In genomic region chr6:28266563-28266961, GRCh38 we compare ENCODE assay signal across 6 cellular contexts. TPM values are rescaled to one million over a fixed set of nuclear protein-coding genes. Genes with fewer than 3 reads are reported as not detected.
A peak's percentile ranks its signal among the peaks of the same experiment; 100 is the strongest.
DNase-seq lines count a peak whose midpoint lies in the region; ATAC-seq, FAIRE-seq and TF ChIP-seq lines count a peak whose summit lies in the region.

No MANE protein-coding gene starts in this region.

- no peak overlapping the region for H2BK15ac ChIP-seq in neuronal stem cell (ENCODE audit: low read length)

- H2AK5ac ChIP-seq in neuronal stem cell (ENCODE audit: low read depth, low read length), result no peak overlapping the region

- no peaks in the 10 kb centered on the region for H3K79me1 ChIP-seq in neuronal stem cell (ENCODE audit: low read depth, low read length)

- H3K36me3 ChIP-seq in breast epithelium (no peaks in the 10 kb centered on the region), neuronal stem cell (replicated peaks in 1 of 2; ENCODE audit: control insufficient read depth in 2 of 2, insufficient read depth in 2 of 2, low read length in 2 of 2) (peaks cover 0 to 4% of the 10 kb centered on the region in 2 donors)

- no peak overlapping the region for H3K4ac ChIP-seq in neuronal stem cell (ENCODE audit: low read length)

- in situ Hi-C loops in GM13976 (cut with MboI; ENCODE audit: low sequenced_read_pairs, unreplicated experiment), result no loop called here

- DNase-seq in breast epithelium (ENCODE audit: low spot score in 2 of 2) (no peak), neuronal stem cell (ENCODE audit: low spot score) (no peak), urothelium cell line (ENCODE audit: low spot score) (no peak), GM13976 (ENCODE audit: low spot score) (no peak)

- TF ChIP-seq CTCF in breast epithelium (IDR thresholded peaks at IDR 0.05) (no peak), GM13976 (IDR thresholded peaks at IDR 0.05; ENCODE audit: borderline replicate concordance, control extremely low read depth, extremely low read depth, insufficient read depth, missing control alignments) (no peak)

- H3K4me3 ChIP-seq in GM08714 (ENCODE audit: low read length) (peak overlapping the region; percentile 76), breast epithelium (peak overlapping the region; percentile 74 to 90 (median 75)), neuronal stem cell (ENCODE audit: low read length in 2 of 2) (peak overlapping the region in 1 of 2 donors; percentile 70)

- no peak overlapping the region for H2BK12ac ChIP-seq in neuronal stem cell (ENCODE audit: low read length)

- no peak for FAIRE-seq in urothelium cell line (lab: Jason Lieb, UNC)

- no peak overlapping the region for H4K8ac ChIP-seq in neuronal stem cell (ENCODE audit: low read depth, low read length)

- H3K4me1 ChIP-seq in breast epithelium, result peaks cover 0 to 9% of the 10 kb centered on the region in 2 donors
- H3K4me1 ChIP-seq in neuronal stem cell (ENCODE audit: control insufficient read depth in 2 of 2, insufficient read depth in 1 of 2, low read depth in 1 of 2, low read length in 2 of 2), result peaks cover 0 to 2% of the 10 kb centered on the region in 2 donors

- no peak overlapping the region for H2BK120ac ChIP-seq in neuronal stem cell (ENCODE audit: low read depth, low read length)

- no peak overlapping the region for H3K9ac ChIP-seq in neuronal stem cell (ENCODE audit: low read depth, low read length, poor library complexity)

- H2AFZ ChIP-seq in neuronal stem cell (ENCODE audit: low read length), result peak overlapping the region; percentile 95

- H3K18ac ChIP-seq in neuronal stem cell (ENCODE audit: low read length), result no peak overlapping the region

- peak overlapping the region; percentile 56 for H3K4me2 ChIP-seq in neuronal stem cell (ENCODE audit: insufficient read depth, low read length, poor library complexity, severe bottlenecking)

- TF ChIP-seq POLR2A in breast epithelium (IDR thresholded peaks at IDR 0.05), result no peak

- intact Hi-C loops in breast epithelium (cut with DNase I; ENCODE audit: low total_unique reads), result no loop called here

- no peak overlapping the region for H3K14ac ChIP-seq in neuronal stem cell (ENCODE audit: low read length)

- WGBS in neuronal stem cell (ENCODE audit: extremely low coverage in 2 of 2, insufficient read length in 2 of 2, insufficient replicate concordance in 1 of 2), 2 donors, result no CpG with 5 or more reads among the region's 5 CpGs

- no peak overlapping the region for H4K91ac ChIP-seq in neuronal stem cell (ENCODE audit: low read depth, low read length, poor library complexity)

- H3K9me3 ChIP-seq in breast epithelium (no peaks in the 10 kb centered on the region), neuronal stem cell (replicated peaks in 1 of 2; ENCODE audit: control insufficient read depth in 2 of 2, insufficient read depth in 1 of 2, low read depth in 1 of 2, low read length in 2 of 2) (no peaks in the 10 kb centered on the region)

- H3K27me3 ChIP-seq in breast epithelium (no peaks in the 10 kb centered on the region), neuronal stem cell (ENCODE audit: control insufficient read depth in 3 of 3, insufficient read depth in 3 of 3, low read depth in 1 of 3, low read length in 3 of 3) (peaks cover 0 to 10% (median 0%) of the 10 kb centered on the region in 3 experiments)

- H3K27ac ChIP-seq in breast epithelium (peak overlapping the region; percentile 91 to 96), neuronal stem cell (replicated peaks; ENCODE audit: low read length) (no peak overlapping the region)

- ATAC-seq in HG03342 (IDR thresholded peaks at IDR 0.05; ENCODE audit: unreplicated experiment), result no peak

- no peak overlapping the region for H3K23ac ChIP-seq in neuronal stem cell (ENCODE audit: low read depth, low read length, poor library complexity)

- H2BK5ac ChIP-seq in neuronal stem cell (ENCODE audit: low read length), result no peak overlapping the region

RNA-seq across cellular contexts. Expression of gene ZSCAN26, which starts 0.4 kb away (rescaled TPM):
- total RNA-seq in breast epithelium, result 10 to 100 TPM; 13.8 to 31.1 (median 25.8) TPM
- polyA plus RNA-seq in neuronal stem cell (2013, experiment 1 of 2), result 17.4 TPM
- polyA plus RNA-seq in neuronal stem cell (2013, experiment 2 of 2), result 17.1 TPM

RNA-seq across cellular contexts. Expression of gene NKAPL, which starts 7.5 kb away (rescaled TPM):
- total RNA-seq in breast epithelium, result 1 to 10 TPM; 1.6 to 2.9 (median 2.3) TPM
- polyA plus RNA-seq in neuronal stem cell (2013, experiment 1 of 2), result 0.03 TPM
- 0.03 TPM for polyA plus RNA-seq in neuronal stem cell (2013, experiment 2 of 2)

RNA-seq across cellular contexts. Expression of gene ZKSCAN4, which starts 14.5 kb away (rescaled TPM):
- total RNA-seq in breast epithelium, result 1 to 10 TPM; 2.4 to 7.2 (median 5.9) TPM
- 3.5 TPM for polyA plus RNA-seq in neuronal stem cell (2013, experiment 1 of 2)
- polyA plus RNA-seq in neuronal stem cell (2013, experiment 2 of 2), result 3.7 TPM

RNA-seq across cellular contexts. Expression of gene PGBD1, which starts 14.8 kb away (rescaled TPM):
- 1 to 10 TPM; 4.2 to 5.9 (median 4.6) TPM for total RNA-seq in breast epithelium
- 6.2 TPM for polyA plus RNA-seq in neuronal stem cell (2013, experiment 1 of 2)
- polyA plus RNA-seq in neuronal stem cell (2013, experiment 2 of 2), result 6.1 TPM

RNA-seq across cellular contexts. Expression of gene ZSCAN9, which starts 41.5 kb away (rescaled TPM):
- 10 to 100 TPM in 2 of 3 donors, 1 to 10 TPM in 1; 9.0 to 19.3 (median 19.3) TPM for total RNA-seq in breast epithelium
- 15.8 TPM for polyA plus RNA-seq in neuronal stem cell (2013, experiment 1 of 2)
- 16.0 TPM for polyA plus RNA-seq in neuronal stem cell (2013, experiment 2 of 2)
